Comparison of ENCODE assay signal across 21 cellular contexts in the genomic region with DNA sequence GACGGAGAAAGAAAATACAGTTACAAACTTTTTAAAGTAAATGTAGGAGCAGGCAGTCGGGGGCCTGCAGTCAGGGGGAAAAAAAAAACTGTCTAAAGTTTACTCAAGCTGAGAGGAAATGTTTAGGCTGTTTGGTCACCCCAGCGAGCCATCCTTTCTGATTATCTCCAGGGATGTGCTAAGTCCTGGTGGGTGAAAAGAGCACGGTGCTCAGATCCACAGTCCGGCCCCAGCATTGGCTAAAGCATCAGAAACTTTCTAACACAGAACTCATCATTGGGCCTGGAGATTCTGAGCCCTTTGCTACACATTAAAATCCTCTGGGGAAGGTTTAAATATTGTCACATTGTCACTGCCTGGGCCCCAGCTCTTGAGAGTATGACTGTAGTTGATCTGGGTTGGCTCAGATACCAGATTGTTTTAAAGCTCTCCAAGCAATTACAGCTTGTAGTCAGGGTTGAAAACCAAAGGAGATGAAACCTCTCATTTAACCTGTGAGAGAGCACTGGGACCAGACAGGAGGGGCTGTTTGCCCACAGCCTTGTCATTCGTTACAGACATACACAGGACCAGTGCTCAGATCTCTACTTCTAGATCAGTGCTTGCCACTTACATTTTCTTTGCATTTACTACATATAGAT.
"Had no signal": no experiment of that assay in that cellular context is flagged by ENCODE, and none has a peak within 500 bp of the region (broad histone marks: within the 10 kb centered on the region; RNA-seq: fewer than 3 reads in every experiment).

No MANE protein-coding gene starts in this region.

- H3K27ac Mint-ChIP-seq: activated CD4-positive, alpha-beta memory T cell treated with anti-CD3 and anti-CD28 coated beads for 36 hours; activated CD4-positive, alpha-beta T cell treated with anti-CD3 and anti-CD28 coated beads for 36 hours; activated CD8-positive, alpha-beta memory T cell treated with anti-CD3 and anti-CD28 coated beads, Interleukin-2, amount 10 ng/mL, durations not matched to agents 7 days and 5 days; activated naive CD8-positive, alpha-beta T cell; memory B cell had no signal

- H3K9me3 ChIP-seq: body of pancreas, left lung, prostate gland, right atrium auricular region, tibial artery had no signal

- H3K4me3 Mint-ChIP-seq: activated CD4-positive, alpha-beta memory T cell treated with anti-CD3 and anti-CD28 coated beads for 36 hours; activated CD4-positive, alpha-beta T cell treated with anti-CD3 and anti-CD28 coated beads for 36 hours; activated CD8-positive, alpha-beta memory T cell treated with anti-CD3 and anti-CD28 coated beads, Interleukin-2, amount 10 ng/mL, durations not matched to agents 7 days and 5 days; activated naive CD8-positive, alpha-beta T cell; memory B cell; neural crest cell had no signal

- H3K4me3 ChIP-seq: body of pancreas, coronary artery, left lung, prostate gland, right atrium auricular region, tibial artery had no signal

- H3K27me3 ChIP-seq: body of pancreas, left lung, right atrium auricular region, tibial artery had no signal

- H3K36me3 Mint-ChIP-seq: activated CD4-positive, alpha-beta memory T cell treated with anti-CD3 and anti-CD28 coated beads for 36 hours; activated CD8-positive, alpha-beta memory T cell treated with anti-CD3 and anti-CD28 coated beads, Interleukin-2, amount 10 ng/mL, durations not matched to agents 7 days and 5 days; activated naive CD8-positive, alpha-beta T cell; memory B cell had no signal

- H3K27ac ChIP-seq: body of pancreas, coronary artery, left lung, prostate gland, right atrium auricular region, tibial artery, WERI-Rb-1 had no signal

- ATAC-seq: activated CD4-positive, alpha-beta T cell treated with anti-CD3 and anti-CD28 coated beads for 36 hours; activated CD8-positive, alpha-beta memory T cell treated with anti-CD3 and anti-CD28 coated beads, Interleukin-2, amount 10 ng/mL, durations not matched to agents 7 days and 5 days; body of pancreas; left lung had no signal

- FAIRE-seq: frontal cortex, urothelium cell line had no signal

- H3K4me1 Mint-ChIP-seq: activated CD4-positive, alpha-beta T cell treated with anti-CD3 and anti-CD28 coated beads for 36 hours; activated CD8-positive, alpha-beta memory T cell treated with anti-CD3 and anti-CD28 coated beads, Interleukin-2, amount 10 ng/mL, durations not matched to agents 7 days and 5 days; neural crest cell had no signal

- H3K27me3 Mint-ChIP-seq: activated CD4-positive, alpha-beta memory T cell treated with anti-CD3 and anti-CD28 coated beads for 36 hours; activated CD8-positive, alpha-beta memory T cell treated with anti-CD3 and anti-CD28 coated beads, Interleukin-2, amount 10 ng/mL, durations not matched to agents 7 days and 5 days; memory B cell had no signal

- DNase-seq: activated CD4-positive, alpha-beta memory T cell treated with anti-CD3 and anti-CD28 coated beads for 36 hours; activated CD4-positive, alpha-beta T cell treated with anti-CD3 and anti-CD28 coated beads for 36 hours; activated CD8-positive, alpha-beta memory T cell treated with anti-CD3 and anti-CD28 coated beads, Interleukin-2, amount 10 ng/mL, durations not matched to agents 7 days and 5 days; body of pancreas; central memory CD4-positive, alpha-beta T cell; hypothalamus; left lung; stimulated activated CD4-positive, alpha-beta T cell treated with anti-CD3 and anti-CD28 coated beads, Interleukin-2, amount 100 ng/mL, for 24 hours; stimulated activated naive CD4-positive, alpha-beta T cell treated with Interleukin-2 at 50 U/mL for 16 hours; SW 1271; T-helper 2 cell; tibial artery; WERI-Rb-1 had no signal

- H3K9me3 Mint-ChIP-seq: activated CD4-positive, alpha-beta memory T cell treated with anti-CD3 and anti-CD28 coated beads for 36 hours; memory B cell; neural crest cell had no signal

- H3K36me3 ChIP-seq: left lung, prostate gland, right atrium auricular region, tibial artery, WERI-Rb-1 had no signal

- H3K4me1 ChIP-seq: body of pancreas, left lung, prostate gland, right atrium auricular region, tibial artery had no signal
